In genomic region chr5:168341178-168341577, GRCh38 we compare ENCODE assay signal across 19 cellular contexts. TPM values are rescaled to one million over a fixed set of nuclear protein-coding genes. Genes with fewer than 3 reads are reported as not detected.
DNase-seq lines count a peak whose midpoint lies in the region; ATAC-seq, FAIRE-seq and TF ChIP-seq lines count a peak whose summit lies in the region.
"Had no signal": no experiment of that assay in that cellular context is flagged by ENCODE, and none has a peak within 500 bp of the region (broad histone marks: within the 10 kb centered on the region; RNA-seq: fewer than 3 reads in every experiment).

No MANE protein-coding gene starts in this region.

- no peaks in the 10 kb centered on the region for H3K27me3 Mint-ChIP-seq in MCF 10A (ENCODE audit: insufficient read depth, unreplicated experiment)
- H3K27me3 Mint-ChIP-seq: B cell had no signal

- H3K79me2 ChIP-seq in PC-3 (ENCODE audit: low read length): peaks cover 91% of the 10 kb centered on the region

- FAIRE-seq in bronchial epithelial cell (lab: Jason Lieb, UNC): peak; percentile 58
- FAIRE-seq: GM12878, K562 had no signal

- no peak for TF ChIP-seq POLR2A in breast epithelium (IDR thresholded peaks at IDR 0.05)
- no peak for TF ChIP-seq POLR2A in spleen (IDR thresholded peaks at IDR 0.05)

- no peaks in the 10 kb centered on the region for H3F3A ChIP-seq in PC-3 (ENCODE audit: low read length, unreplicated experiment)

- no peak overlapping the region for H3K27ac Mint-ChIP-seq in MCF 10A (ENCODE audit: low read depth, unreplicated experiment)
- H3K27ac Mint-ChIP-seq: B cell had no signal

- peaks cover 10% of the 10 kb centered on the region for H3K36me3 Mint-ChIP-seq in MCF 10A (ENCODE audit: insufficient read depth, unreplicated experiment)

- ATAC-seq in PC-3: peak; percentile 91
- ATAC-seq: GM12878, K562 had no signal

- peaks cover 26% of the 10 kb centered on the region for H3K4me1 Mint-ChIP-seq in MCF 10A (ENCODE audit: insufficient read depth, unreplicated experiment)
- H3K4me1 Mint-ChIP-seq: B cell had no signal

- H3K27me3 ChIP-seq in breast epithelium (no peaks in the 10 kb centered on the region), PC-3 (ENCODE audit: low read length) (no peaks in the 10 kb centered on the region), bronchial epithelial cell (ENCODE audit: control insufficient read depth, insufficient read depth, low read length) (no peaks in the 10 kb centered on the region), spleen (replicated peaks in 1 of 7) (no peaks in the 10 kb centered on the region)

- no peak overlapping the region for H3K9ac ChIP-seq in PC-3 (ENCODE audit: low read length)

- H4K20me1 ChIP-seq in PC-3 (ENCODE audit: low read length): no peaks in the 10 kb centered on the region

- H3K27ac ChIP-seq in breast epithelium (no peak overlapping the region), PC-3 (ENCODE audit: low read length) (peak overlapping the region; percentile 31; the same call in 1 of the 2 replicates), spleen (no peak overlapping the region)
- H3K27ac ChIP-seq: 22Rv1 had no signal

- H3K4me3 Mint-ChIP-seq in MCF 10A (ENCODE audit: unreplicated experiment): no peak overlapping the region
- H3K4me3 Mint-ChIP-seq: B cell had no signal

- BruUV-seq in MCF 10A (replicated peaks; lab: Mats Ljungman, UMichigan) (no TSS peak), PC-3 (replicated peaks; lab: Mats Ljungman, UMichigan) (no TSS peak)

- WGBS in spleen, 5 donors: 83 to 94% (median 92%) methylated on average over 2 of the region's 2 CpGs

- H3K4me1 ChIP-seq in breast epithelium (no peaks in the 10 kb centered on the region), PC-3 (ENCODE audit: insufficient read depth, low read length) (peaks cover 39% of the 10 kb centered on the region), spleen (no peaks in the 10 kb centered on the region)

- no peak overlapping the region for H3K4me3 ChIP-seq in breast epithelium
- H3K4me3 ChIP-seq in PC-3 (ENCODE audit: low read length): no peak overlapping the region; the same call in 1 of the 2 replicates
- H3K4me3 ChIP-seq in bronchial epithelial cell (ENCODE audit: low read depth, low read length): no peak overlapping the region
- H3K4me3 ChIP-seq in spleen: no peak overlapping the region
- H3K4me3 ChIP-seq: GM12878, K562 had no signal

- no peaks in the 10 kb centered on the region for H3K9me2 ChIP-seq in PC-3 (replicated peaks; ENCODE audit: low read length)

- no peak overlapping the region for H2AFZ ChIP-seq in PC-3 (ENCODE audit: low read length)

- TF ChIP-seq CTCF in MCF 10A (IDR thresholded peaks at IDR 0.05; ENCODE audit: unreplicated experiment) (no peak), breast epithelium (IDR thresholded peaks at IDR 0.05) (no peak), PC-3 (conservative IDR thresholded peaks at IDR 0.05; ENCODE audit: low read depth, low read length) (no peak), bronchial epithelial cell (IDR thresholded peaks at IDR 0.05; ENCODE audit: insufficient read depth, low read length, severe bottlenecking) (no peak), spleen (IDR thresholded peaks at IDR 0.05 in 8 of 11, conservative IDR thresholded peaks at IDR 0.05 in 3 of 11) (no peak)

- intact Hi-C loops in MCF 10A (cut with micrococcal nuclease) (no loop called here), breast epithelium (cut with DNase I; ENCODE audit: low total_unique reads) (no loop called here), PC-3 (cut with micrococcal nuclease) (no loop called here), spleen (cut with DNase I; ENCODE audit: low total_unique reads) (no loop called here)

- H3K9me3 Mint-ChIP-seq in MCF 10A (ENCODE audit: unreplicated experiment): no peaks in the 10 kb centered on the region

- peak overlapping the region; percentile 58 for H3K4me2 ChIP-seq in PC-3 (ENCODE audit: low read length)

- H3K36me3 ChIP-seq in breast epithelium: no peaks in the 10 kb centered on the region
- H3K36me3 ChIP-seq in PC-3 (ENCODE audit: low read depth, low read length): peaks cover 5% of the 10 kb centered on the region; the same call in 1 of the 2 replicates
- no peaks in the 10 kb centered on the region for H3K36me3 ChIP-seq in bronchial epithelial cell (ENCODE audit: control insufficient read depth, insufficient read depth, low read length)
- no peaks in the 10 kb centered on the region for H3K36me3 ChIP-seq in spleen

- CTCF ChIA-PET in MCF 10A (lab: Yijun Ruan, JAX): interaction anchor here (0.7 to 1.2 kb wide), 4 partner anchors 11 to 49 kb away, joined by 3 to 4 read pairs (median 3); no protein-coding TSS in a partner anchor
- CTCF ChIA-PET in PC-3 (lab: Charles Lee): no interaction called here

- H3K9me3 ChIP-seq in breast epithelium (no peaks in the 10 kb centered on the region), PC-3 (ENCODE audit: low read length) (no peaks in the 10 kb centered on the region), spleen (no peaks in the 10 kb centered on the region)

- peak; percentile 32 for DNase-seq in MCF 10A (ENCODE audit: unreplicated experiment)
- DNase-seq in breast epithelium (ENCODE audit: low spot score in 2 of 2): no peak
- peak; percentile 66 for DNase-seq in PC-3
- DNase-seq in bronchial epithelial cell (ENCODE audit: low read depth): peak; percentile 75
- peak; percentile 1 for DNase-seq in spleen
- no peak for DNase-seq in AG08396 (ENCODE audit: low spot score)
- no peak for DNase-seq in occipital lobe (lab: John Stamatoyannopoulos, UW)
- DNase-seq in stimulated activated CD8-positive, alpha-beta memory T cell treated with anti-CD3 and anti-CD28 coated beads, Interleukin-4, amount 100 ng/mL, for 48 hours: no peak
- DNase-seq: COR-L47; NCI-H1105 treated with DMSO at 0.1 percent for 48 hours; NCI-H1694 treated with DMSO at 0.1 percent for 48 hours; NCI-H510A; NCI-H748 treated with DMSO at 0.1 percent for 48 hours; NK-92 treated with Interleukin-12 subunit alpha and Interleukin-12 subunit beta, amount 100 ng/mL, for 24 hours; RPMI8226 had no signal

- POLR2A ChIA-PET in MCF 10A (lab: Yijun Ruan, JAX): interaction anchor here (0.9 kb wide), 2 partner anchors 16 to 46 kb away, joined by 4 read pairs; no protein-coding TSS in a partner anchor
- POLR2A ChIA-PET in PC-3 (lab: Charles Lee; ENCODE audit: unreplicated experiment): no interaction called here

RNA-seq across cellular contexts. Expression of gene WWC1, which starts 49.7 kb away (rescaled TPM):
- total RNA-seq in MCF 10A (2022): 27.8 and 47.0 TPM in 2 replicates
- total RNA-seq in breast epithelium: 10 to 100 TPM in 2 of 3 donors, under 1 TPM in 1; 0.96 to 59.9 (median 59.6) TPM
- 31.8 and 44.2 TPM in 2 replicates for total RNA-seq in PC-3 (2014; rRNA removed)
- 20.8 and 23.2 TPM in 2 replicates for total RNA-seq in bronchial epithelial cell
- 1 to 10 TPM in 6 of 7 donors, under 1 TPM in 1; 0.60 to 5.4 (median 1.3) TPM for total RNA-seq in spleen
- polyA plus RNA-seq in spleen: 1 to 10 TPM; 1.1 to 1.5 (median 1.2) TPM
- 116 TPM for total RNA-seq in occipital lobe

Comparison
In these comparisons a context has a peak if more than half of its experiments do, and no peak if none do; other contexts are left out.
1. DNase-seq: peak in MCF 10A (single experiment), PC-3 (single experiment), bronchial epithelial cell (single experiment) and spleen (single experiment); none in breast epithelium (0 of 2), AG08396 (single experiment), occipital lobe (single experiment) and stimulated activated CD8-positive, alpha-beta memory T cell treated with anti-CD3 and anti-CD28 coated beads, Interleukin-4, amount 100 ng/mL, for 48 hours (single experiment).